Comparison of ENCODE assay signal across 1 cellular context in genomic region chrX:74514384-74514783, GRCh38.
TF ChIP-seq lines count a peak whose summit lies in the region.

No MANE protein-coding gene starts in this region.

TF ChIP-seq in Ishikawa, 13 proteins besides CTCF, POLR2A, EP300 and RAD21 (continued from another document):
- no peak for TF ChIP-seq REST (IDR thresholded peaks at IDR 0.05; ENCODE audit: low read depth)
- no peak for TF ChIP-seq YY1 (IDR thresholded peaks at IDR 0.05; ENCODE audit: low read depth)
- TF ChIP-seq NFIC (IDR thresholded peaks at IDR 0.05), result peak; percentile 92
- no peak for TF ChIP-seq TAF1 (IDR thresholded peaks at IDR 0.05; ENCODE audit: low read depth)
- TF ChIP-seq EGR1 (IDR thresholded peaks at IDR 0.05), result no peak
- TF ChIP-seq TCF12 (IDR thresholded peaks at IDR 0.05; ENCODE audit: low read depth), result peak; percentile 94
- no peak for TF ChIP-seq CEBPB (IDR thresholded peaks at IDR 0.05)
- peak; percentile 82 for TF ChIP-seq FOXM1 (IDR thresholded peaks at IDR 0.05; ENCODE audit: borderline replicate concordance, low read depth)
TF ChIP-seq in Ishikawa: peak in this region for 6.
